In genomic region chr7:38740041-38740440, GRCh38 we compare ENCODE assay signal across 34 cellular contexts.
"Had no signal": no experiment of that assay in that cellular context is flagged by ENCODE, and none has a peak within 500 bp of the region (broad histone marks: within the 10 kb centered on the region; RNA-seq: fewer than 3 reads in every experiment).

No MANE protein-coding gene starts in this region.

- H3K9me3 ChIP-seq: MG63 had no signal

- DNase-seq: Karpas-422, Kasumi-1, MG63, MM.1S, MV-4-11, NCI-H1048, NCI-H1092, NCI-H1092 treated with DMSO at 0.1 percent for 48 hours, NCI-H1105, NCI-H1105 treated with DMSO at 0.1 percent for 48 hours, NCI-H1417, NCI-H1417 treated with DMSO at 0.1 percent for 48 hours, NCI-H1436, NCI-H1436 treated with DMSO at 0.1 percent for 48 hours, NCI-H146, NCI-H1694, NCI-H1694 treated with DMSO at 0.1 percent for 48 hours, NCI-H187, NCI-H187 treated with DMSO at 0.1 percent for 48 hours, NCI-H1930, NCI-H2029, NCI-H2029 treated with DMSO at 0.1 percent for 48 hours, NCI-H2081, NCI-H2081 treated with DMSO at 0.1 percent for 48 hours, NCI-H2107, NCI-H2171, NCI-H2171 treated with DMSO at 0.1 percent for 48 hours, NCI-H2227 treated with DMSO at 0.1 percent for 48 hours, NCI-H226, NCI-H345, NCI-H446, NCI-H446 treated with DMSO at 0.1 percent for 48 hours, NCI-H510A, NCI-H510A treated with DMSO at 0.1 percent for 48 hours had no signal

- H3K4me3 ChIP-seq: MG63 had no signal

- H3K27me3 ChIP-seq: MG63 had no signal

- H3K36me3 ChIP-seq: MG63 had no signal
